Comparison of ENCODE assay signal across 7 cellular contexts in genomic region chr11:3905080-3905953, GRCh38. TPM values are rescaled to one million over a fixed set of nuclear protein-coding genes. Genes with fewer than 3 reads are reported as not detected.
DNase-seq lines count a peak whose midpoint lies in the region; ATAC-seq, FAIRE-seq and TF ChIP-seq lines count a peak whose summit lies in the region.

No MANE protein-coding gene starts in this region.

- TF ChIP-seq CTCF in activated B cell treated with CpG ODN at 0.5 μM for 24 hours (IDR thresholded peaks at IDR 0.05) (no peak), bronchial epithelial cell (IDR thresholded peaks at IDR 0.05; ENCODE audit: insufficient read depth, low read length, severe bottlenecking) (no peak), nephron progenitor cell (IDR thresholded peaks at IDR 0.05) (no peak), tibial nerve (IDR thresholded peaks at IDR 0.05) (no peak)

- H3K4me3 Mint-ChIP-seq in activated B cell treated with CpG ODN at 0.5 μM for 24 hours (peak overlapping the region; percentile 17), nephron progenitor cell (no peak overlapping the region)

- no peak for FAIRE-seq in bronchial epithelial cell (lab: Jason Lieb, UNC)

- intact Hi-C loops in activated B cell treated with CpG ODN at 0.5 μM for 24 hours (cut with micrococcal nuclease): loop anchor here (5.0 kb wide), 1 partner anchor 37 kb away; no protein-coding TSS in a partner anchor

- WGBS in tibial nerve, 2 donors: 37 to 54% methylated on average over 3 of the region's 3 CpGs

- H3K36me3 ChIP-seq in bronchial epithelial cell (ENCODE audit: control insufficient read depth, insufficient read depth, low read length) (no peaks in the 10 kb centered on the region), tibial nerve (no peaks in the 10 kb centered on the region)

- H3K36me3 Mint-ChIP-seq in activated B cell treated with CpG ODN at 0.5 μM for 24 hours (ENCODE audit: low read depth): no peaks in the 10 kb centered on the region
- H3K36me3 Mint-ChIP-seq in nephron progenitor cell (ENCODE audit: low read depth): no peaks in the 10 kb centered on the region

- H3K4me3 ChIP-seq in bronchial epithelial cell (ENCODE audit: low read depth, low read length): no peak overlapping the region
- no peak overlapping the region for H3K4me3 ChIP-seq in tibial nerve

- CTCF ChIA-PET in activated B cell treated with CpG ODN at 0.5 μM for 24 hours (lab: Charles Lee): interaction anchor here (0.8 to 3.4 kb wide), 2 partner anchors 51 kb away, joined by 4 to 21 read pairs; partner anchors contain the start of gene STIM1

- peak overlapping the region in 3 of 4 donors; percentile 36 to 74 (median 65) for H3K27ac ChIP-seq in tibial nerve

- no peaks in the 10 kb centered on the region for H3K27me3 ChIP-seq in bronchial epithelial cell (ENCODE audit: control insufficient read depth, insufficient read depth, low read length)
- no peaks in the 10 kb centered on the region for H3K27me3 ChIP-seq in tibial nerve

- H3K9me3 Mint-ChIP-seq in activated B cell treated with CpG ODN at 0.5 μM for 24 hours (no peaks in the 10 kb centered on the region), nephron progenitor cell (peaks cover 4% of the 10 kb centered on the region)

- peaks cover 0 to 45% (median 30%) of the 10 kb centered on the region in 4 donors for H3K4me1 ChIP-seq in tibial nerve

- POLR2A ChIA-PET in activated B cell treated with CpG ODN at 0.5 μM for 24 hours (lab: Charles Lee): interaction anchor here (0.7 to 2.3 kb wide), 10 partner anchors 8 to 64 kb away, joined by 3 to 19 read pairs (median 6); partner anchors contain the start of gene STIM1

- H3K27ac Mint-ChIP-seq in activated B cell treated with CpG ODN at 0.5 μM for 24 hours (peak overlapping the region; percentile 8), nephron progenitor cell (peak overlapping the region; percentile 62)

- H3K4me1 Mint-ChIP-seq in activated B cell treated with CpG ODN at 0.5 μM for 24 hours: peaks cover 84% of the 10 kb centered on the region
- peaks cover 19% of the 10 kb centered on the region for H3K4me1 Mint-ChIP-seq in nephron progenitor cell

- peak; percentile 51 for DNase-seq in GM19240 (ENCODE audit: insufficient read length, low spot score)
- DNase-seq in activated B cell treated with CpG ODN at 0.5 μM for 24 hours: no peak
- peak; percentile 86 for DNase-seq in bronchial epithelial cell (ENCODE audit: low read depth)
- no peak for DNase-seq in nephron progenitor cell
- peak in 1 of 2 donors; percentile 50 for DNase-seq in tibial nerve (ENCODE audit: low spot score in 2 of 2)

- TF ChIP-seq EP300 in tibial nerve (IDR thresholded peaks at IDR 0.05): peak in 1 of 2 donors; percentile 67

- ATAC-seq in HG03378 (IDR thresholded peaks at IDR 0.05; ENCODE audit: unreplicated experiment) (peak; percentile 57), activated B cell treated with CpG ODN at 0.5 μM for 24 hours (ENCODE audit: low read depth) (peak; percentile 79), GM19324 (IDR thresholded peaks at IDR 0.05; ENCODE audit: low FRiP score, unreplicated experiment) (no peak)

- H3K27me3 Mint-ChIP-seq in activated B cell treated with CpG ODN at 0.5 μM for 24 hours (no peaks in the 10 kb centered on the region), nephron progenitor cell (ENCODE audit: low read depth, poor library complexity) (no peaks in the 10 kb centered on the region)

- TF ChIP-seq POLR2A in tibial nerve (IDR thresholded peaks at IDR 0.05): no peak

- no peaks in the 10 kb centered on the region for H3K9me3 ChIP-seq in tibial nerve

RNA-seq across cellular contexts. Expression of gene STIM1, which starts 49.9 kb away (rescaled TPM):
- 37.3 and 38.4 TPM in 2 replicates for total RNA-seq in activated B cell treated with CpG ODN at 0.5 μM for 24 hours
- 60.8 and 86.9 TPM in 2 replicates for total RNA-seq in bronchial epithelial cell
- total RNA-seq in tibial nerve: 10 to 100 TPM; 51.3 to 70.1 (median 59.8) TPM

Comparison
In these comparisons a context has a peak if more than half of its experiments do, and no peak if none do; other contexts are left out.
1. DNase-seq: peak in GM19240 (single experiment) and bronchial epithelial cell (single experiment); none in activated B cell treated with CpG ODN at 0.5 μM for 24 hours (single experiment) and nephron progenitor cell (single experiment).